Comparison of ENCODE assay signal across 25 cellular contexts in genomic region chr2:43292297-43292696, GRCh38.
"Had no signal": no experiment of that assay in that cellular context is flagged by ENCODE, and none has a peak within 500 bp of the region (broad histone marks: within the 10 kb centered on the region; RNA-seq: fewer than 3 reads in every experiment).

No MANE protein-coding gene starts in this region.

- H3K27me3 Mint-ChIP-seq: activated CD8-positive, alpha-beta memory T cell treated with anti-CD3 and anti-CD28 coated beads, Interleukin-2, amount 10 ng/mL, durations not matched to agents 7 days and 5 days; activated naive CD8-positive, alpha-beta T cell; central memory CD8-positive, alpha-beta T cell; progenitor cell of endocrine pancreas had no signal

- H3K9me3 ChIP-seq: adrenal gland, breast epithelium, esophagus squamous epithelium, gastrocnemius medialis, left ventricle myocardium inferior, spleen, tibial artery had no signal

- H3K4me3 ChIP-seq: adrenal gland, breast epithelium, esophagus squamous epithelium, gastrocnemius medialis, left ventricle myocardium inferior, spleen, tibial artery had no signal

- H3K27me3 ChIP-seq: adrenal gland, breast epithelium, esophagus squamous epithelium, gastrocnemius medialis, spleen, tibial artery had no signal

- H3K4me3 Mint-ChIP-seq: activated CD8-positive, alpha-beta memory T cell treated with anti-CD3 and anti-CD28 coated beads, Interleukin-2, amount 10 ng/mL, durations not matched to agents 7 days and 5 days; activated naive CD8-positive, alpha-beta T cell; central memory CD8-positive, alpha-beta T cell; endodermal cell; natural killer cell had no signal

- H3K36me3 ChIP-seq: adrenal gland, breast epithelium had no signal

- ATAC-seq: activated CD8-positive, alpha-beta memory T cell treated with anti-CD3 and anti-CD28 coated beads, Interleukin-2, amount 10 ng/mL, durations not matched to agents 7 days and 5 days; gastrocnemius medialis; natural killer cell had no signal

- H3K9me3 Mint-ChIP-seq: central memory CD8-positive, alpha-beta T cell; natural killer cell had no signal

- H3K36me3 Mint-ChIP-seq: natural killer cell had no signal

- H3K27ac Mint-ChIP-seq: activated CD8-positive, alpha-beta memory T cell treated with anti-CD3 and anti-CD28 coated beads, Interleukin-2, amount 10 ng/mL, durations not matched to agents 7 days and 5 days; endodermal cell; natural killer cell; progenitor cell of endocrine pancreas had no signal

- H3K4me1 ChIP-seq: breast epithelium had no signal

- DNase-seq: activated CD4-positive, alpha-beta T cell treated with anti-CD3 and anti-CD28 coated beads, Interleukin-2, amount 50 U/mL, for 48 hours; activated CD8-positive, alpha-beta memory T cell treated with anti-CD3 and anti-CD28 coated beads, Interleukin-2, amount 10 ng/mL, durations not matched to agents 7 days and 5 days; activated gamma-delta T cell treated with Interleukin-2 at 50 U/mL for 16 hours; activated T-cell treated with anti-CD3 and anti-CD28 coated beads for 4 hours; endodermal cell; esophagus squamous epithelium; gastrocnemius medialis; hippocampal formation; kidney glomerular epithelial cell; left ventricle myocardium inferior; mammary epithelial cell; midbrain; natural killer cell; retina; spleen; stimulated activated CD4-positive, alpha-beta T cell treated with anti-CD3 and anti-CD28 coated beads, Interleukin-4, amount 100 ng/mL, for 1 hour; stimulated activated naive CD4-positive, alpha-beta T cell treated with Interleukin-2 at 50 U/mL for 16 hours; substantia nigra; T-helper 1 cell; tibial artery had no signal
